14 cellular contexts compared by ENCODE assay signal in the genomic region with DNA sequence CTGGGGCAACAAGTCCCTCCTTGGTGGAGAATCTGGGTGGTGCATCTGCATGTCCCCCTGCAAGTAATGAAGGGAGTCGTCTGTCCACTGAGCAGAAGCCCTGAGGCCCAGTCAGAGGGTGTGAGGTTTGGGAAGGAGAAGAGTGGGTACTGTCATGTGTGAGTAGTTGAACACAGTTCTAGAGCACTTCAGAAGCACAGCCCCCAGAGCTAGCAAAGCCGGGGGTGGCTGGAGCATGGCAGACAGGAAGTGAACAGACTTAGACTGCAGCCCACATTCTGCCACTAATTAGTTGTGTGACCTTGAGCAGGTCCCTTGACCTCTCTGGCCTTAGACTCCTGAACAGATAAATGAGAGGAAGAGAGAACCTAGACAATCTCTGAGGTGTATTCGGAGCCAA.
"Had no signal": no experiment of that assay in that cellular context is flagged by ENCODE, and none has a peak within 500 bp of the region (broad histone marks: within the 10 kb centered on the region; RNA-seq: fewer than 3 reads in every experiment).

No MANE protein-coding gene starts in this region.

- H3K9me3 Mint-ChIP-seq: neural crest cell, type B pancreatic cell had no signal

- H3K36me3 ChIP-seq: cardiac muscle cell, heart right ventricle, pancreas had no signal

- H3K4me3 ChIP-seq: cardiac muscle cell, heart right ventricle, pancreas had no signal

- H3K27me3 ChIP-seq: cardiac muscle cell, pancreas had no signal

- H3K4me1 ChIP-seq: pancreas had no signal

- H3K27ac ChIP-seq: cardiac muscle cell, heart right ventricle, pancreas had no signal

- H3K4me3 Mint-ChIP-seq: activated CD4-positive, alpha-beta T cell treated with anti-CD3 and anti-CD28 coated beads, Interleukin-2, amount 10 ng/mL, durations not matched to agents 7 days and 5 days; neural crest cell; type B pancreatic cell; WTC11 had no signal

- H3K27ac Mint-ChIP-seq: activated CD4-positive, alpha-beta T cell treated with anti-CD3 and anti-CD28 coated beads, Interleukin-2, amount 10 ng/mL, durations not matched to agents 7 days and 5 days; type B pancreatic cell; WTC11 had no signal

- DNase-seq: activated CD4-positive, alpha-beta T cell treated with anti-CD3 and anti-CD28 coated beads, Interleukin-2, amount 10 ng/mL, durations not matched to agents 7 days and 5 days; foreskin melanocyte; heart right ventricle; kidney; pancreas; stimulated activated CD4-positive, alpha-beta T cell treated with anti-CD3 and anti-CD28 coated beads, Interleukin-15, amount 100 ng/mL, for 24 hours; stimulated activated CD4-positive, alpha-beta T cell treated with anti-CD3 and anti-CD28 coated beads, Interleukin-4, amount 100 ng/mL, for 24 hours; substantia nigra had no signal

- ATAC-seq: heart right ventricle, pancreas, SK-N-SH treated with all-trans-retinoic acid at 6 μM for 48 hours, WTC11 had no signal

- H3K36me3 Mint-ChIP-seq: type B pancreatic cell had no signal

- FAIRE-seq: endothelial cell of umbilical vein, kidney, pancreas had no signal

- H3K9me3 ChIP-seq: pancreas had no signal

- H3K4me1 Mint-ChIP-seq: neural crest cell, WTC11 had no signal
